ENCODE assay signal across 10 cellular contexts in the genomic region with DNA sequence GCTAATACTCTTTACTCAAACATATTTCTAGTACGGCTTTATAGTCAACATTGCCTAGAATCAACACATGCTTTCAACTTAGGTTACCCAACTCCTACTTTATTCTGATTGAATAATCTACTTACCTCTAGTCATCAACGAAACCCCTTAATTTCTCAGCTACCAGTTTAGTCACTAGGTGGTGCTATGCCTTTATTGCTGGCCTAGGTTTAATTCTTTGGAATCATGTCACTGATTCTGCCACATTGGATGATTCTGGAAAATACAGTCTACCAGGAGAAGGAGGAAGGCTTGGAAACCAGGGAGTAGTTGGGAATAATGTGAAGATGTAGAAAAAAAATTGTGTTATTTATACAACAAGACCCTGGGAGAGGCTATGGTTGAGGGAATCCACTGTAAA.
A peak's percentile ranks its signal among the peaks of the same experiment; 100 is the strongest.
DNase-seq lines count a peak whose midpoint lies in the region; ATAC-seq and TF ChIP-seq lines count a peak whose summit lies in the region.
"Had no signal": no experiment of that assay in that cellular context is flagged by ENCODE, and none has a peak within 500 bp of the region (broad histone marks: within the 10 kb centered on the region; RNA-seq: fewer than 3 reads in every experiment).

No MANE protein-coding gene starts in this region.

- POLR2A ChIA-PET in A673 (lab: Charles Lee; ENCODE audit: low non-redundant PET) (no interaction called here), OCI-LY7 (lab: Charles Lee) (no interaction called here)

- no peak overlapping the region for H3K4me3 Mint-ChIP-seq in HFFc6
- H3K4me3 Mint-ChIP-seq: T-helper 2 cell treated with Interferon-gamma antibody and Interleukin-4, amounts not matched to agents 5 μg/mL and 100 μg/mL, for 36 hours had no signal

- H3K79me2 ChIP-seq in OCI-LY7 (ENCODE audit: insufficient read depth, low read depth, low read length): no peaks in the 10 kb centered on the region

- DNase-seq in A673 (ENCODE audit: low spot score) (peak; percentile 46), HFFc6 (no peak), OCI-LY7 (ENCODE audit: low spot score) (peak; percentile 1), glomerular visceral epithelial cell (ENCODE audit: extremely low spot score) (peak; percentile 11), NCI-H345 (lab: John Stamatoyannopoulos, UW) (no peak)
- no peak for DNase-seq in activated CD4-positive, CD25-positive, alpha-beta regulatory T cell (lab: John Stamatoyannopoulos, UW)
- DNase-seq: upper lobe of right lung had no signal

- H3K27ac ChIP-seq in A673 (ENCODE audit: low read depth, low read length, poor library complexity, severe bottlenecking) (no peak overlapping the region), OCI-LY7 (ENCODE audit: low read depth, low read length, poor library complexity, severe bottlenecking) (no peak overlapping the region), gastroesophageal sphincter (no peak overlapping the region)
- H3K27ac ChIP-seq: upper lobe of right lung had no signal

- no peak for TF ChIP-seq POLR2A in gastroesophageal sphincter (IDR thresholded peaks at IDR 0.05)

- H3K9me2 ChIP-seq in OCI-LY7 (ENCODE audit: insufficient read depth, low read length): no peaks in the 10 kb centered on the region

- no peaks in the 10 kb centered on the region for H3K36me3 Mint-ChIP-seq in HFFc6 (ENCODE audit: low read depth)

- no peaks in the 10 kb centered on the region for H3K36me3 ChIP-seq in A673 (ENCODE audit: insufficient read depth, low read length, poor library complexity, severe bottlenecking)
- no peaks in the 10 kb centered on the region for H3K36me3 ChIP-seq in OCI-LY7 (ENCODE audit: insufficient read depth, low read length)
- H3K36me3 ChIP-seq in gastroesophageal sphincter: no peaks in the 10 kb centered on the region
- H3K36me3 ChIP-seq: upper lobe of right lung had no signal

- H3K27me3 ChIP-seq in A673 (replicated peaks; ENCODE audit: insufficient read depth, low read depth, low read length, poor library complexity): no peaks in the 10 kb centered on the region
- H3K27me3 ChIP-seq in gastroesophageal sphincter: no peaks in the 10 kb centered on the region
- H3K27me3 ChIP-seq: upper lobe of right lung had no signal

- H3K27me3 Mint-ChIP-seq in HFFc6 (ENCODE audit: insufficient read depth): no peaks in the 10 kb centered on the region

- ATAC-seq in gastroesophageal sphincter (no peak), GM18867 (IDR thresholded peaks at IDR 0.05; ENCODE audit: unreplicated experiment) (no peak)
- ATAC-seq: upper lobe of right lung had no signal

- no peak overlapping the region for H3K4me2 ChIP-seq in OCI-LY7 (ENCODE audit: low read length)

- H3K27ac Mint-ChIP-seq in HFFc6: no peak overlapping the region
- H3K27ac Mint-ChIP-seq: T-helper 2 cell treated with Interferon-gamma antibody and Interleukin-4, amounts not matched to agents 5 μg/mL and 100 μg/mL, for 36 hours had no signal

- H3K4me3 ChIP-seq in A673 (ENCODE audit: low read depth, low read length, poor library complexity, severe bottlenecking) (no peak overlapping the region), OCI-LY7 (ENCODE audit: low read depth, low read length, poor library complexity, severe bottlenecking) (no peak overlapping the region), gastroesophageal sphincter (no peak overlapping the region)
- H3K4me3 ChIP-seq: upper lobe of right lung had no signal

- WGBS in gastroesophageal sphincter (ENCODE audit: low coverage in 1 of 2), 2 donors: 0 to 14% methylated on average over 1 to 2 of the region's 2 CpGs

- CTCF ChIA-PET in A673 (lab: Charles Lee): no interaction called here
- CTCF ChIA-PET in OCI-LY7 (lab: Charles Lee; ENCODE audit: unreplicated experiment): no interaction called here

- TF ChIP-seq EP300 in gastroesophageal sphincter (IDR thresholded peaks at IDR 0.05): no peak

- TF ChIP-seq CTCF in A673 (conservative IDR thresholded peaks at IDR 0.05; ENCODE audit: low read depth, low read length): peak; percentile 77
- peak; percentile 38; the same call in 1 of the 2 replicates for TF ChIP-seq CTCF in HFFc6 (IDR thresholded peaks at IDR 0.05)
- peak; percentile 67 for TF ChIP-seq CTCF in OCI-LY7 (conservative IDR thresholded peaks at IDR 0.05; ENCODE audit: low read length)
- peak in 1 of 4 experiments; percentile 23 for TF ChIP-seq CTCF in gastroesophageal sphincter (IDR thresholded peaks at IDR 0.05)

- no peaks in the 10 kb centered on the region for H4K20me1 ChIP-seq in OCI-LY7 (ENCODE audit: insufficient read depth, low read length)

- H3K9me3 ChIP-seq in A673 (ENCODE audit: low read depth, low read length, poor library complexity, severe bottlenecking) (no peaks in the 10 kb centered on the region), OCI-LY7 (ENCODE audit: low read length) (no peaks in the 10 kb centered on the region), gastroesophageal sphincter (no peaks in the 10 kb centered on the region)
- H3K9me3 ChIP-seq: upper lobe of right lung had no signal

- H3K9me3 Mint-ChIP-seq in HFFc6: no peaks in the 10 kb centered on the region
- H3K9me3 Mint-ChIP-seq: T-helper 2 cell treated with Interferon-gamma antibody and Interleukin-4, amounts not matched to agents 5 μg/mL and 100 μg/mL, for 36 hours had no signal

- no TSS peak for BruUV-seq in A673 (replicated peaks; lab: Mats Ljungman, UMichigan)
- no TSS peak for BruUV-seq in OCI-LY7 (replicated peaks; lab: Mats Ljungman, UMichigan)

- intact Hi-C loops in A673 (cut with micrococcal nuclease; ENCODE audit: unreplicated experiment): no loop called here
- intact Hi-C loops in OCI-LY7 (cut with micrococcal nuclease; ENCODE audit: unreplicated experiment): no loop called here

- no peaks in the 10 kb centered on the region for H3K4me1 Mint-ChIP-seq in HFFc6 (ENCODE audit: low read depth)

- H2AFZ ChIP-seq in OCI-LY7 (ENCODE audit: low read length): no peak overlapping the region

- H3K4me1 ChIP-seq in A673 (ENCODE audit: insufficient read depth, low read length, poor library complexity, severe bottlenecking) (no peaks in the 10 kb centered on the region), OCI-LY7 (ENCODE audit: insufficient read depth, low read length, poor library complexity, severe bottlenecking) (no peaks in the 10 kb centered on the region), gastroesophageal sphincter (no peaks in the 10 kb centered on the region)
- H3K4me1 ChIP-seq: upper lobe of right lung had no signal

Comparison
In these comparisons a context has a peak if more than half of its experiments do, and no peak if none do; other contexts are left out.
1. DNase-seq: peak in A673 (single experiment), OCI-LY7 (single experiment) and glomerular visceral epithelial cell (single experiment); none in HFFc6 (single experiment), activated CD4-positive, CD25-positive, alpha-beta regulatory T cell (0 of 4) and NCI-H345 (single experiment).